Comparison of ENCODE assay signal across 8 cellular contexts in the genomic region with DNA sequence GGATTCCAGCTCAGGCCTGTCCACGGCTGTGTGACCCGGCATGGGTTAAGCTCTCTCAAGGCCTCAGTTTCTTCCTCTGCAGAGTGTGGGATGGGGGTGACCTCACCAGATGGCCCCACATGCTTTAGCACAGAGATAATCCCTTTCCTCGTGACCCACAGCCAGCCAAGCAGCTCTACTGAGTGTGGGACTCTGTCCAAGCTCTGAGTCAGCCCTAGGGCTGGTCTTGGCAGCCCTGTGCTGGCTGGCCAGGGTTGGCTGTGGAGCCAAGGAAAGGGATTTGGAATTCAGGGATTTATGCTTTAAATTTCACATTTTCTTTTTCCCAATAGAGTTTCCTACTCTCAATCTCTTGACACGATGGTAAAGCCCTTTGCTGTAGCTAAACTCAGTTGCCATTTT. TPM values are rescaled to one million over a fixed set of nuclear protein-coding genes. Genes with fewer than 3 reads are reported as not detected.
A peak's percentile ranks its signal among the peaks of the same experiment; 100 is the strongest.
DNase-seq lines count a peak whose midpoint lies in the region; ATAC-seq and TF ChIP-seq lines count a peak whose summit lies in the region.

No MANE protein-coding gene starts in this region.

- intact Hi-C loops in spleen (cut with DNase I; ENCODE audit: low total_unique reads), result no loop called here

- in situ Hi-C loops in brain microvascular endothelial cell (cut with HindIII; ENCODE audit: low pct_ligation_motif_present, low sequenced_read_pairs), result loop anchor here (5.0 kb wide), 1 partner anchor 40 kb away; no protein-coding TSS in a partner anchor

- no peak overlapping the region for H3K4me3 ChIP-seq in brain microvascular endothelial cell (ENCODE audit: low read depth, low read length)
- no peak overlapping the region for H3K4me3 ChIP-seq in spleen

- no peaks in the 10 kb centered on the region for H3K9me3 ChIP-seq in spleen

- H3K36me3 ChIP-seq in brain microvascular endothelial cell (replicated peaks) (no peaks in the 10 kb centered on the region), spleen (peaks cover 0 to 19% (median 0%) of the 10 kb centered on the region in 6 donors)

- H3K27me3 ChIP-seq in brain microvascular endothelial cell (replicated peaks) (no peaks in the 10 kb centered on the region), spleen (replicated peaks in 1 of 7) (no peaks in the 10 kb centered on the region)

- TF ChIP-seq CTCF in brain microvascular endothelial cell (IDR thresholded peaks at IDR 0.05; ENCODE audit: low read depth, low read length, missing control alignments) (no peak), spleen (IDR thresholded peaks at IDR 0.05 in 8 of 11, conservative IDR thresholded peaks at IDR 0.05 in 3 of 11) (no peak)

- ATAC-seq in HG03469 (IDR thresholded peaks at IDR 0.05; ENCODE audit: unreplicated experiment) (no peak), GM18868 (IDR thresholded peaks at IDR 0.05; ENCODE audit: unreplicated experiment) (no peak), HG03280 (IDR thresholded peaks at IDR 0.05; ENCODE audit: unreplicated experiment) (no peak)

- 38 to 96% (median 77%) methylated on average over 2 to 4 of the region's 4 CpGs for WGBS in spleen, 5 donors

- H3K27ac ChIP-seq in brain microvascular endothelial cell, result peak overlapping the region; percentile 75
- peak overlapping the region in 7 of 8 donors; percentile 36 to 77 (median 66) for H3K27ac ChIP-seq in spleen

- DNase-seq in HT-29 (ENCODE audit: low spot score) (peak; percentile 62), brain microvascular endothelial cell (peak; percentile 94), iris pigment epithelial cell (ENCODE audit: low read depth) (peak; percentile 99), spleen (peak; percentile 72), islet precursor cell (no peak)

- TF ChIP-seq POLR2A in spleen (IDR thresholded peaks at IDR 0.05), result no peak

- H3K4me1 ChIP-seq in spleen, result peaks cover 11 to 63% (median 28%) of the 10 kb centered on the region in 6 donors

RNA-seq across cellular contexts. Expression of a gene that starts 19.7 kb away (rescaled TPM):
- total RNA-seq in HT-29 (2014; rRNA removed; shearing (Covaris generic)), result 1.2 and 2.9 TPM in 2 replicates
- total RNA-seq in spleen, result 10 to 100 TPM; 15.5 to 51.3 (median 43.7) TPM
- 10 to 100 TPM in 2 of 3 donors, 1 to 10 TPM in 1; 8.3 to 29.8 (median 11.7) TPM for polyA plus RNA-seq in spleen

RNA-seq across cellular contexts. Expression of a gene that starts 56.8 kb away (rescaled TPM):
- total RNA-seq in HT-29 (2014; rRNA removed; shearing (Covaris generic)), result 631 and 665 TPM in 2 replicates
- 100 to 1,000 TPM; 162 to 226 (median 196) TPM for total RNA-seq in spleen
- polyA plus RNA-seq in spleen, result 100 to 1,000 TPM; 101 to 176 (median 123) TPM
